ENCODE assay signal across 22 cellular contexts in the genomic region with DNA sequence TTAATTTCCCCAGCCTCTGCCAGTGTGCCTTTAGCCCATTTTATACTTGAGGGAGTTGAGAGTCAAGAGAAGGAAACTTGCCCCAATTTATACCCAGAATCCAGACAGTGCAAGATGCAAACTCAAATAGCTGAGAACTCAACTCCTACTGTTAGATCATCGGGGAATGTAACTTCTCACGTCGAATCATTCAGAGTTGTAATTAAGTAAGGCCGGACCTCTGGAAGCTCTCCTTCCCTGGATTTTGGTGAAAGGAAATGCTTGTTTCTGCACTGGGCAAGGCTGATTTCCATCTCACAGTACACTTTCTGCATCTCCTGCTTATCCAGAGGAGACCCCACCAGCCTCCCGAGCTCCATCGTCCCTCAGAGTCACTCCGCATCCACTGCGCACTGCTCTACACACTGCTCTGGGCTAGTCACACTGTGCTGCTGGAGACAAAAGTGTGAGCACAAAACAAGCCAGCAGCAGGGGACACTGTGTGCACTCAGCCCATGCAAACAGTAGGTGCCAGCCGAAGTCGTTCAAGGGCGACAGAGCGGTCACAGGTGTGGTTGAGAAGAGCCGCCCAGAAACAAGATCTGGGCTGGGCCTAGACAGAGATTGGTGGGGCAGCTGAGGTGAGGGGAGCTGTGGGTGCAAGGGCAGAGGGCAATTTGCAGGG.
DNase-seq lines count a peak whose midpoint lies in the region; ATAC-seq, FAIRE-seq and TF ChIP-seq lines count a peak whose summit lies in the region.
"Had no signal": no experiment of that assay in that cellular context is flagged by ENCODE, and none has a peak within 500 bp of the region (broad histone marks: within the 10 kb centered on the region; RNA-seq: fewer than 3 reads in every experiment).

No MANE protein-coding gene starts in this region.

- no peak for DNase-seq in GM23338 (ENCODE audit: low spot score)
- peak; percentile 72 for DNase-seq in endodermal cell
- DNase-seq in right lobe of liver = peak; percentile 46 to 92 (median 73)
- DNase-seq in stomach = peak; percentile 86
- DNase-seq in WERI-Rb-1 = no peak
- DNase-seq in H54 (ENCODE audit: insufficient read length, low spot score) = no peak
- DNase-seq: activated CD4-positive, alpha-beta T cell treated with anti-CD3 and anti-CD28 coated beads, Interleukin-2, amount 10 ng/mL, durations not matched to agents 7 days and 5 days; activated CD8-positive, alpha-beta memory T cell treated with anti-CD3 and anti-CD28 coated beads, Interleukin-2, amount 50 U/mL, for 48 hours; activated gamma-delta T cell; CD4-positive, alpha-beta memory T cell; H7; kidney; NCI-H187; NK-92 treated with Interleukin-12 subunit alpha and Interleukin-12 subunit beta, amount 100 ng/mL, for 24 hours; stimulated activated CD4-positive, alpha-beta T cell treated with anti-CD3 and anti-CD28 coated beads, Interleukin-4, amount 100 ng/mL, for 24 hours; T-cell had no signal

- no peak for TF ChIP-seq POLR2A in right lobe of liver (IDR thresholded peaks at IDR 0.05)
- no peak for TF ChIP-seq POLR2A in stomach (IDR thresholded peaks at IDR 0.05)
- TF ChIP-seq POLR2A in H54 (IDR thresholded peaks at IDR 0.05; ENCODE audit: low read depth, low read length) = no peak

- H3K27me3 Mint-ChIP-seq in GM23338 (ENCODE audit: insufficient read depth, low read depth, poor library complexity) = peaks cover 20% of the 10 kb centered on the region
- peaks cover 20% of the 10 kb centered on the region for H3K27me3 Mint-ChIP-seq in endodermal cell (ENCODE audit: insufficient read depth)
- H3K27me3 Mint-ChIP-seq: activated CD4-positive, alpha-beta T cell treated with anti-CD3 and anti-CD28 coated beads, Interleukin-2, amount 10 ng/mL, durations not matched to agents 7 days and 5 days had no signal

- H3K36me3 ChIP-seq in GM23338 (ENCODE audit: insufficient read depth) (no peaks in the 10 kb centered on the region), endodermal cell (ENCODE audit: control insufficient read depth, insufficient read depth, low read length) (no peaks in the 10 kb centered on the region), right lobe of liver (no peaks in the 10 kb centered on the region), stomach (no peaks in the 10 kb centered on the region), WERI-Rb-1 (no peaks in the 10 kb centered on the region)
- H3K36me3 ChIP-seq: ascending aorta had no signal

- H3K9me3 ChIP-seq in endodermal cell (ENCODE audit: control insufficient read depth, low read length) (no peaks in the 10 kb centered on the region), right lobe of liver (peaks cover 0 to 3% (median 0%) of the 10 kb centered on the region in 4 donors), stomach (no peaks in the 10 kb centered on the region), WERI-Rb-1 (ENCODE audit: severe bottlenecking) (no peaks in the 10 kb centered on the region)
- H3K9me3 ChIP-seq: ascending aorta had no signal

- H3K27me3 ChIP-seq in GM23338 (ENCODE audit: insufficient read depth) (peaks cover 24% of the 10 kb centered on the region), endodermal cell (ENCODE audit: control insufficient read depth, insufficient read depth, low read length, poor library complexity, severe bottlenecking) (peaks cover 18% of the 10 kb centered on the region), right lobe of liver (no peaks in the 10 kb centered on the region), stomach (no peaks in the 10 kb centered on the region), WERI-Rb-1 (ENCODE audit: insufficient read depth, low read depth, severe bottlenecking) (no peaks in the 10 kb centered on the region)
- H3K27me3 ChIP-seq: ascending aorta had no signal

- FAIRE-seq in H54 (lab: Jason Lieb, UNC) = no peak
- FAIRE-seq: endometrium, kidney had no signal

- H3K4me2 ChIP-seq in GM23338 = no peak overlapping the region

- TF ChIP-seq CTCF in GM23338 (conservative IDR thresholded peaks at IDR 0.05; ENCODE audit: low read depth in 2 of 2) = no peak
- peak; percentile 26 for TF ChIP-seq CTCF in endodermal cell (conservative IDR thresholded peaks at IDR 0.05)
- TF ChIP-seq CTCF in right lobe of liver (IDR thresholded peaks at IDR 0.05) = peak in 3 of 4 donors; percentile 12 to 38 (median 23)
- peak in 2 of 7 experiments; percentile 5 to 16 for TF ChIP-seq CTCF in stomach (IDR thresholded peaks at IDR 0.05)
- TF ChIP-seq CTCF in WERI-Rb-1 (IDR thresholded peaks at IDR 0.05; ENCODE audit: low read depth, low read length) = no peak

- intact Hi-C loops in right lobe of liver (cut with DNase I) (no loop called here), stomach (cut with DNase I; ENCODE audit: low total_unique reads) (no loop called here)

- H3K9me3 Mint-ChIP-seq in GM23338 (peaks cover 8% of the 10 kb centered on the region; the same call in 1 of the 3 replicates), endodermal cell (no peaks in the 10 kb centered on the region)
- H3K9me3 Mint-ChIP-seq: activated CD4-positive, alpha-beta T cell treated with anti-CD3 and anti-CD28 coated beads, Interleukin-2, amount 10 ng/mL, durations not matched to agents 7 days and 5 days; IgD-negative memory B cell; T-cell had no signal

- H3K4me3 Mint-ChIP-seq in GM23338 (no peak overlapping the region), endodermal cell (no peak overlapping the region)
- H3K4me3 Mint-ChIP-seq: activated CD4-positive, alpha-beta T cell treated with anti-CD3 and anti-CD28 coated beads, Interleukin-2, amount 10 ng/mL, durations not matched to agents 7 days and 5 days; CD4-positive, alpha-beta memory T cell; IgD-negative memory B cell; T-cell had no signal

- peaks cover 6% of the 10 kb centered on the region; the same call in 2 of the 3 replicates for H3K36me3 Mint-ChIP-seq in GM23338 (ENCODE audit: low read depth)
- no peaks in the 10 kb centered on the region for H3K36me3 Mint-ChIP-seq in endodermal cell (ENCODE audit: low read depth)
- H3K36me3 Mint-ChIP-seq: CD4-positive, alpha-beta memory T cell; T-cell had no signal

- H3K4me1 Mint-ChIP-seq in GM23338 (peaks cover 52% of the 10 kb centered on the region), endodermal cell (peaks cover 37% of the 10 kb centered on the region)
- H3K4me1 Mint-ChIP-seq: activated CD4-positive, alpha-beta T cell treated with anti-CD3 and anti-CD28 coated beads, Interleukin-2, amount 10 ng/mL, durations not matched to agents 7 days and 5 days had no signal

- 84 to 95% methylated on average over 4 to 13 of the region's 13 CpGs for WGBS in endodermal cell (ENCODE audit: insufficient coverage in 1 of 2, insufficient read length in 1 of 2), 2 experiments
- WGBS in right lobe of liver (ENCODE audit: insufficient coverage, low coverage, low lambda C conversion rate, missing lambda C conversion rate) = 64% methylated on average over 13 of the region's 13 CpGs
- WGBS in stomach, 5 donors = 34 to 73% (median 48%) methylated on average over 13 of the region's 13 CpGs

- peaks cover 12% of the 10 kb centered on the region for H3F3A ChIP-seq in GM23338 (replicated peaks; ENCODE audit: low read depth)

- no peak overlapping the region for H2AFZ ChIP-seq in GM23338

- no peaks in the 10 kb centered on the region for H3K79me2 ChIP-seq in GM23338 (replicated peaks; ENCODE audit: insufficient read depth)

- H4K20me1 ChIP-seq in GM23338 (replicated peaks; ENCODE audit: insufficient read depth) = no peaks in the 10 kb centered on the region

- H3K27ac Mint-ChIP-seq in GM23338 (peak overlapping the region; percentile 45; the same call in 1 of the 2 replicates), endodermal cell (no peak overlapping the region)
- H3K27ac Mint-ChIP-seq: activated CD4-positive, alpha-beta T cell treated with anti-CD3 and anti-CD28 coated beads, Interleukin-2, amount 10 ng/mL, durations not matched to agents 7 days and 5 days; IgD-negative memory B cell; T-cell had no signal

- H3K9me2 ChIP-seq in GM23338 (ENCODE audit: insufficient read depth) = peaks cover 11% of the 10 kb centered on the region

- no peak for ATAC-seq in GM23338
- peak; percentile 87 to 96 (median 92) for ATAC-seq in right lobe of liver
- ATAC-seq in HG03135 (IDR thresholded peaks at IDR 0.05; ENCODE audit: unreplicated experiment) = no peak
- ATAC-seq in GM19452 (IDR thresholded peaks at IDR 0.05; ENCODE audit: unreplicated experiment) = no peak
- ATAC-seq: T-cell had no signal

- H3K27ac ChIP-seq in GM23338 (ENCODE audit: low read depth) (no peak overlapping the region), endodermal cell (ENCODE audit: low read depth, low read length) (no peak overlapping the region), right lobe of liver (peak overlapping the region in 1 of 3 donors; percentile 41), stomach (peak overlapping the region; percentile 42 to 73 (median 62)), WERI-Rb-1 (no peak overlapping the region)
- H3K27ac ChIP-seq: ascending aorta had no signal

- H3K9ac ChIP-seq in endodermal cell (ENCODE audit: extremely low read depth, low read length, poor library complexity, severe bottlenecking) = peak overlapping the region; percentile 28

- peaks cover 24% of the 10 kb centered on the region for H3K4me1 ChIP-seq in GM23338 (ENCODE audit: insufficient read depth)
- H3K4me1 ChIP-seq in endodermal cell (ENCODE audit: control insufficient read depth, insufficient read depth, low read length) = peaks cover 16% of the 10 kb centered on the region
- H3K4me1 ChIP-seq in right lobe of liver = peaks cover 0 to 4% (median 2%) of the 10 kb centered on the region in 4 donors
- peaks cover 7 to 42% (median 17%) of the 10 kb centered on the region in 4 donors for H3K4me1 ChIP-seq in stomach

- H3K4me3 ChIP-seq in GM23338 = no peak overlapping the region
- H3K4me3 ChIP-seq in endodermal cell (ENCODE audit: low read length) = no peak overlapping the region
- H3K4me3 ChIP-seq in right lobe of liver = peak overlapping the region in 1 of 3 donors; percentile 11
- no peak overlapping the region for H3K4me3 ChIP-seq in stomach
- no peak overlapping the region for H3K4me3 ChIP-seq in WERI-Rb-1 (ENCODE audit: low read depth, low read length)
- H3K4me3 ChIP-seq: ascending aorta, skin epidermis had no signal

- no peak for TF ChIP-seq EP300 in stomach (IDR thresholded peaks at IDR 0.05)

TF ChIP-seq in GM23338, 12 proteins besides CTCF, POLR2A, EP300 and RAD21 (continues in another document):
- no peak for TF ChIP-seq POLR2AphosphoS5 (IDR thresholded peaks at IDR 0.05; ENCODE audit: low read depth)

Comparison
In these comparisons a context has a peak if more than half of its experiments do, and no peak if none do; other contexts are left out.
1. ATAC-seq: peak in right lobe of liver (4 of 4); none in GM23338 (single experiment), HG03135 (single experiment) and GM19452 (single experiment).
2. DNase-seq: peak in endodermal cell (single experiment), right lobe of liver (3 of 3) and stomach (single experiment); none in GM23338 (single experiment), WERI-Rb-1 (single experiment) and H54 (single experiment).
3. H3K27ac ChIP-seq: peak in stomach (5 of 5); none in GM23338 (single experiment), endodermal cell (single experiment) and WERI-Rb-1 (single experiment).
4. CTCF ChIP-seq: peak in endodermal cell (single experiment) and right lobe of liver (3 of 4); none in GM23338 (0 of 2) and WERI-Rb-1 (single experiment).